8 cellular contexts compared by ENCODE assay signal in the genomic region with DNA sequence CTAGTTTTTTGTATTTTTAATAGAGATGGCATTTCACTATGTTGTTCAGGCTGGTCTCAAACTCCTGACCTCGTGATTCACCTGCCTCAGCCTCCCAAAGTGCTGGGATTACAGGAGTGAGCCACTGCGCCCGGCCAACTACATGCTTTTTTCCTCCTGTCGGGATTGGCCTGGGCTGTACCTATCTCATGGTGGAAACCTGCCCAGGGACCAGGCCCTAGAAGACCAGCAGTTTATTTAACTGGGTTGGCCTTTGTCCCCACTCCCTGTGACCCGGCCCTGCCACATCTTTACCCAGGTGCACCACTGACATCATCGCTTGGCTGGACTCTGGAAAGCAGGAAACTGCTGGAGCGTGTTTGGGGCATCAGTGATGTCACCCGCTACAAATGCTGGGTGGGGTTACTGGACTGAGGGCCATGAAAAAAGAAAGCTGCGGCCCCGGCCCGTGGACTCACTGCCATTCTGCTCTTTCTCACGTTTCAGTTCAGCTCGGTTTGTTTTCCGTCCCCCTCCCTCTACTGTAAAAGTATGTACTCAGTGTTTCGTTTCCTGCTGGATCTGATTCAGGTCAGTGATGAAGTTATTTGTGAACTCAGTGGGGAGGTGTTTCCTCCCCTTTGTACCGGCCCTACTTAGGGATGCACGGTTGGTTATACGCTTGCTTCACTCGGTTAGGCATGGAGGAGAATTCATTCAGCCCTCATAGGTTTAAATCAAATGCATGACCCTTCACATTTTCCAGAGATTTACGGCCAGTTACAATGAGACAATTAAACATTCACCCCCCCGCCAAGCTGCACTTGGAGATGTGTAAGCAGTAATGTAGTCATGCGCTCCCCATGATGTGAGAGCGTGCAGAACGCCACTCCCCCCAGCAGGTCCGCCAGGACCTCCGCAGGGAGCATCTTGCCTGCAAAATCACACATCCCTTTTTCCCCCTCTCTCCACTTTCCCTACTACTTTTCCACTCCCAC.
A peak's percentile ranks its signal among the peaks of the same experiment; 100 is the strongest.
DNase-seq lines count a peak whose midpoint lies in the region; ATAC-seq and TF ChIP-seq lines count a peak whose summit lies in the region.

No MANE protein-coding gene starts in this region.

- H3K4me1 ChIP-seq in adrenal gland (replicated peaks in 1 of 2) (peaks cover 0 to 12% of the 10 kb centered on the region in 2 donors), thymus (ENCODE audit: control insufficient read depth, insufficient read depth, low read length) (no peaks in the 10 kb centered on the region)

- intact Hi-C loops in adrenal gland (cut with DNase I): no loop called here

- no peaks in the 10 kb centered on the region for H3K36me3 ChIP-seq in adrenal gland (replicated peaks in 1 of 2)
- no peaks in the 10 kb centered on the region for H3K36me3 ChIP-seq in thymus (ENCODE audit: control insufficient read depth, insufficient read depth)

- peak overlapping the region in 4 of 5 donors; percentile 20 to 90 (median 69) for H3K27ac ChIP-seq in adrenal gland
- peak overlapping the region; percentile 52 for H3K27ac ChIP-seq in thymus (ENCODE audit: low read depth)

- ATAC-seq in GM18858 (IDR thresholded peaks at IDR 0.05; ENCODE audit: unreplicated experiment) (no peak), HG02763 (IDR thresholded peaks at IDR 0.05; ENCODE audit: unreplicated experiment) (no peak)

- H3K9me3 ChIP-seq in adrenal gland (replicated peaks in 1 of 3): no peaks in the 10 kb centered on the region
- no peaks in the 10 kb centered on the region for H3K9me3 ChIP-seq in thymus (ENCODE audit: control insufficient read depth)

- TF ChIP-seq CTCF in adrenal gland (IDR thresholded peaks at IDR 0.05): no peak

- no peak overlapping the region for H3K4me3 ChIP-seq in adrenal gland
- no peak overlapping the region for H3K4me3 ChIP-seq in thymus (ENCODE audit: low read length)

- no peaks in the 10 kb centered on the region for H3K27me3 ChIP-seq in adrenal gland
- H3K27me3 ChIP-seq in thymus (ENCODE audit: control insufficient read depth, insufficient read depth): no peaks in the 10 kb centered on the region

- TF ChIP-seq POLR2A in adrenal gland (IDR thresholded peaks at IDR 0.05): no peak

- 72 to 75% (median 74%) methylated on average over 26 of the region's 26 CpGs for WGBS in adrenal gland, 4 donors
- 94% methylated on average over 26 of the region's 26 CpGs for WGBS in thymus

- peak; percentile 61 for DNase-seq in LHCN-M2 (ENCODE audit: low read depth)
- DNase-seq in adrenal gland: peak in 5 of 7 donors; percentile 28 to 78 (median 32)
- DNase-seq in iPS-NIHi7 (ENCODE audit: extremely low spot score): peak; percentile 36
- no peak for DNase-seq in activated T-cell treated with anti-CD3 and anti-CD28 coated beads, Interleukin-2, amount 50 U/mL, for 48 hours
- no peak for DNase-seq in effector CD4-positive, alpha-beta T cell

Comparison
In these comparisons a context has a peak if more than half of its experiments do, and no peak if none do; other contexts are left out.
1. DNase-seq: peak in LHCN-M2 (single experiment), adrenal gland (5 of 7) and iPS-NIHi7 (single experiment); none in activated T-cell treated with anti-CD3 and anti-CD28 coated beads, Interleukin-2, amount 50 U/mL, for 48 hours (0 of 2) and effector CD4-positive, alpha-beta T cell (single experiment).